In genomic region chr3:66162766-66163165, GRCh38 we compare ENCODE assay signal across 6 cellular contexts.
"Had no signal": no experiment of that assay in that cellular context is flagged by ENCODE, and none has a peak within 500 bp of the region (broad histone marks: within the 10 kb centered on the region; RNA-seq: fewer than 3 reads in every experiment).

No MANE protein-coding gene starts in this region.

- H3K27me3 Mint-ChIP-seq: IgD-negative memory B cell had no signal

- H3K9me3 Mint-ChIP-seq: H9 had no signal

- DNase-seq: H9, HCEC 1CT had no signal

- FAIRE-seq: H1, H54, HTR-8/SVneo had no signal

- H3K4me1 Mint-ChIP-seq: H9, IgD-negative memory B cell had no signal

- H3K27ac Mint-ChIP-seq: H9, IgD-negative memory B cell had no signal

- H3K4me3 Mint-ChIP-seq: H9, IgD-negative memory B cell had no signal
